Comparison of ENCODE assay signal across 17 cellular contexts in the genomic region with DNA sequence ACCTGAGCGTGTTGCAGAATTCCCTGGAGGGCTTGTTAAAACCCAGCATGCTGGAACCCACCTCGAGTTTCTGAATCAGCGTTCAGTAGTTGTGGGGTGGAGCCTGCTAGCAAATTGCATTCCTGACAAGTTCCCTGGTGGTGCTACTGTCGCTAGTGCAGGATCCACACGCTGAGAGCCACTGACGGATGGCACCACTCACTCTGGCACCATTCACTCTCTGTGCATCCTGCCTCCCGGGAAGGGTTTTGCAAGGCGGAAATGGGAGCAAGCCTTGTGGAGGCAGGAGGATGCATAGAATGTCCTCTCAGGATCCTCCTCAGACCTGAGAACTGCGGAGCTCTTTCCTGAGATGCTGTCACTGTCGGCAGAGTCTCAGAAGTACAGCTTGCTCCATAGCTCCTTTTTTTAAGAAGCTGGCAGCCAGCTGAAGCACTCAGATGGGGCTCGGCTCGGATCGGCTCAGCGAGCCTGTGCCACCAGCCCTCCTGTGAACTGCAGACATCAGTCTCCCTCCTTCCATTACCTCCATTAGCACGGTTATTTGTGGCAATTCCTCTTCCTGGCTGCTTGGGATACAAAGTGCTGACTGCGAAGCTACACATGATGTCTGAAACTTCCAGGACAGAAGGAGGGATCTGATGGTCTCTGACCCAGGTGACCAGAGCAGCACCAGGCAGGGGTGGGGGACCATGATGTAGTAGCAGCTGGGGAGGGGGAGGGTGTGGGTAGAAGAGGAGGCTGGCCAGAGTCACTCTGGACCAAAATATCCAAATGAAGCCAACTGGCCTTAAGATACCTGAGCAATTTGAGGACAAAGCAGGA.
DNase-seq lines count a peak whose midpoint lies in the region; ATAC-seq and TF ChIP-seq lines count a peak whose summit lies in the region.
"Had no signal": no experiment of that assay in that cellular context is flagged by ENCODE, and none has a peak within 500 bp of the region (broad histone marks: within the 10 kb centered on the region; RNA-seq: fewer than 3 reads in every experiment).

No MANE protein-coding gene starts in this region.

- H3K27me3 ChIP-seq in NT2/D1 (ENCODE audit: insufficient read depth, insufficient read length) (peaks cover 21% of the 10 kb centered on the region), foreskin keratinocyte (no peaks in the 10 kb centered on the region), smooth muscle cell (ENCODE audit: low read depth) (peaks cover 15% of the 10 kb centered on the region)
- H3K27me3 ChIP-seq: upper lobe of left lung had no signal

- no peaks in the 10 kb centered on the region for H3F3A ChIP-seq in smooth muscle cell (ENCODE audit: low read depth)

- WGBS in smooth muscle cell (ENCODE audit: low lambda C conversion rate): 33% methylated on average over 16 of the region's 16 CpGs

- H3K27ac ChIP-seq in foreskin keratinocyte (no peak overlapping the region), smooth muscle cell (ENCODE audit: low read depth) (no peak overlapping the region)
- H3K27ac ChIP-seq: A549, breast epithelium, upper lobe of left lung had no signal

- no peaks in the 10 kb centered on the region for H3K79me2 ChIP-seq in smooth muscle cell (ENCODE audit: low read depth)

- H2AFZ ChIP-seq in smooth muscle cell (ENCODE audit: low read depth): no peak overlapping the region

- no peak overlapping the region for H3K4me2 ChIP-seq in smooth muscle cell
- H3K4me2 ChIP-seq: A549 had no signal

- DNase-seq in NCI-H1417 (lab: John Stamatoyannopoulos, UW): peak in 2 of 3 experiments; percentile 32 to 51
- no peak for DNase-seq in NCI-H1417 treated with DMSO at 0.1 percent for 48 hours (lab: John Stamatoyannopoulos, UW)
- DNase-seq in NT2/D1 (ENCODE audit: low read depth, low spot score): no peak
- peak; percentile 18 to 22 for DNase-seq in foreskin keratinocyte
- DNase-seq in pons (ENCODE audit: low spot score): peak; percentile 1
- no peak for DNase-seq in HK-2 (ENCODE audit: unreplicated experiment)
- no peak for DNase-seq in smooth muscle cell (lab: John Stamatoyannopoulos, UW; ENCODE audit: unreplicated experiment)
- DNase-seq: activated CD8-positive, alpha-beta T cell treated with anti-CD3 and anti-CD28 coated beads, Interleukin-2, amount 10 ng/mL, durations not matched to agents 7 days and 5 days; activated effector memory CD4-positive, alpha-beta T cell treated with anti-CD3 and anti-CD28 coated beads, Interleukin-2, amount 50 U/mL, for 16 hours; Caco-2; erythroblast; NCI-H510A had no signal

- H4K20me1 ChIP-seq in smooth muscle cell (ENCODE audit: low read depth): no peaks in the 10 kb centered on the region

- TF ChIP-seq CTCF in foreskin keratinocyte (conservative IDR thresholded peaks at IDR 0.05): no peak
- no peak for TF ChIP-seq CTCF in smooth muscle cell (IDR thresholded peaks at IDR 0.05; ENCODE audit: borderline replicate concordance, insufficient read depth, poor library complexity, severe bottlenecking)

- H3K36me3 ChIP-seq in NT2/D1 (ENCODE audit: insufficient read depth, insufficient read length, low read length): no peaks in the 10 kb centered on the region
- H3K36me3 ChIP-seq in smooth muscle cell (ENCODE audit: low read depth): no peaks in the 10 kb centered on the region
- H3K36me3 ChIP-seq: breast epithelium, upper lobe of left lung had no signal

- ATAC-seq in foreskin keratinocyte (peak; percentile 56), GM19455 (IDR thresholded peaks at IDR 0.05; ENCODE audit: unreplicated experiment) (no peak)
- ATAC-seq: A549; activated CD8-positive, alpha-beta T cell treated with anti-CD3 and anti-CD28 coated beads, Interleukin-2, amount 10 ng/mL, durations not matched to agents 7 days and 5 days; Right ventricle myocardium inferior had no signal

- H3K4me3 ChIP-seq in NT2/D1 (ENCODE audit: insufficient read length, low read depth) (peak overlapping the region; percentile 12), smooth muscle cell (no peak overlapping the region)
- H3K4me3 ChIP-seq: A549, breast epithelium, upper lobe of left lung had no signal

- no peak overlapping the region for H3K9ac ChIP-seq in NT2/D1 (ENCODE audit: insufficient read length, low read depth)
- no peak overlapping the region for H3K9ac ChIP-seq in smooth muscle cell (ENCODE audit: low read depth)

- H3K9me3 ChIP-seq in NT2/D1 (ENCODE audit: insufficient read depth, low read length): no peaks in the 10 kb centered on the region
- H3K9me3 ChIP-seq in smooth muscle cell (replicated peaks; ENCODE audit: low read depth): no peaks in the 10 kb centered on the region
- H3K9me3 ChIP-seq: A549, breast epithelium, Caco-2, upper lobe of left lung had no signal

- H3K4me1 ChIP-seq in NT2/D1 (ENCODE audit: insufficient read depth, insufficient read length) (no peaks in the 10 kb centered on the region), foreskin keratinocyte (peaks cover 20% of the 10 kb centered on the region), smooth muscle cell (ENCODE audit: low read depth) (peaks cover 3% of the 10 kb centered on the region)
- H3K4me1 ChIP-seq: A549, breast epithelium, Caco-2, upper lobe of left lung had no signal

Comparison
In these comparisons a context has a peak if more than half of its experiments do, and no peak if none do; other contexts are left out.
1. DNase-seq: peak in NCI-H1417 (2 of 3), foreskin keratinocyte (2 of 2) and pons (single experiment); none in NCI-H1417 treated with DMSO at 0.1 percent for 48 hours (single experiment), NT2/D1 (single experiment), HK-2 (single experiment) and smooth muscle cell (single experiment).